Comparison of ENCODE assay signal across 9 cellular contexts in the genomic region with DNA sequence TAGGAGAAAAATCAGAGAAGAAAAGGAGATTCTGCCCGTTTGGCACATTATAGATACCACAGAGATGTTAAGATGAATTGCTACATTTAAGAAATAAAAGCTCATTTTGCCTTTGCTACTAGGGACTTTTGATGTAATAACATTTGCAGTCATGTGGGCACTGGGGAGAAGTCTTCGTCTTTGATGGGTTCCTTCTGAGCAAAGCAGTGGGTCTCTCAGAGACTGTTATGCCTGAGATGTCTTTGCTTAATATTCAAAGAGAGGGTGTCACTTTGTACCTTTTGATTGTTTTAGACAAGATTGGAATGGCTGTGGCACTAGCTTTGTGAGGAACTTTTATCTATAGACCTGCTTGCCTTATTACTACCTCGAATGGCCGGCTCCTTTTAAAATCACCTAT. TPM values are rescaled to one million over a fixed set of nuclear protein-coding genes. Genes with fewer than 3 reads are reported as not detected.
DNase-seq lines count a peak whose midpoint lies in the region; ATAC-seq and TF ChIP-seq lines count a peak whose summit lies in the region.
"Had no signal": no experiment of that assay in that cellular context is flagged by ENCODE, and none has a peak within 500 bp of the region (broad histone marks: within the 10 kb centered on the region; RNA-seq: fewer than 3 reads in every experiment).

No MANE protein-coding gene starts in this region.

- no peak for TF ChIP-seq CTCF in testis (IDR thresholded peaks at IDR 0.05)

- no peaks in the 10 kb centered on the region for H3K9me3 Mint-ChIP-seq in activated CD4-positive, alpha-beta T cell treated with anti-CD3 and anti-CD28 coated beads, Interleukin-2, amount 10 ng/mL, durations not matched to agents 7 days and 5 days
- H3K9me3 Mint-ChIP-seq in memory B cell: no peaks in the 10 kb centered on the region

- CTCF ChIA-PET in activated CD4-positive, alpha-beta T cell treated with anti-CD3 and anti-CD28 coated beads, Interleukin-2, amount 10 ng/mL, durations not matched to agents 7 days and 5 days (lab: Charles Lee): interaction anchor here (1.3 to 4.4 kb wide), 5 partner anchors 13 to 25 kb away, joined by 3 to 27 read pairs (median 5); no protein-coding TSS in a partner anchor

- no peaks in the 10 kb centered on the region for H3K27me3 Mint-ChIP-seq in activated CD4-positive, alpha-beta T cell treated with anti-CD3 and anti-CD28 coated beads, Interleukin-2, amount 10 ng/mL, durations not matched to agents 7 days and 5 days
- no peaks in the 10 kb centered on the region for H3K27me3 Mint-ChIP-seq in memory B cell

- H3K4me1 ChIP-seq in testis: peaks cover 52% of the 10 kb centered on the region

- ATAC-seq in memory B cell (ENCODE audit: low read depth) (no peak), left colon (no peak)

- DNase-seq in activated CD4-positive, alpha-beta T cell treated with anti-CD3 and anti-CD28 coated beads, Interleukin-2, amount 10 ng/mL, durations not matched to agents 7 days and 5 days: no peak
- DNase-seq in activated CD4-positive, alpha-beta T cell treated with anti-CD3 and anti-CD28 coated beads, Interleukin-2, amount 50 U/mL, for 4 hours: no peak
- DNase-seq in memory B cell (ENCODE audit: low spot score in 2 of 2) (no peak), testis (no peak), SKM-1 (lab: John Stamatoyannopoulos, UW; ENCODE audit: unreplicated experiment) (no peak), cerebellar nuclear complex (lab: John Stamatoyannopoulos, UW) (no peak), left colon (no peak)

- no peak for TF ChIP-seq POLR2A in testis (IDR thresholded peaks at IDR 0.05)

- 33 to 37% methylated on average over 4 of the region's 4 CpGs for WGBS in testis, 2 donors

- no peaks in the 10 kb centered on the region for H3K27me3 ChIP-seq in testis

- H3K27ac ChIP-seq in angular gyrus (ENCODE audit: low read depth, low read length) (peak overlapping the region; percentile 68), testis (peak overlapping the region; percentile 78 to 85)

- POLR2A ChIA-PET in activated CD4-positive, alpha-beta T cell treated with anti-CD3 and anti-CD28 coated beads, Interleukin-2, amount 10 ng/mL, durations not matched to agents 7 days and 5 days (lab: Charles Lee): interaction anchor here (0.6 kb wide), 1 partner anchor 412 kb away, joined by 3 read pairs; a partner anchor contains a TSS

- H3K4me3 Mint-ChIP-seq in activated CD4-positive, alpha-beta T cell treated with anti-CD3 and anti-CD28 coated beads, Interleukin-2, amount 10 ng/mL, durations not matched to agents 7 days and 5 days: no peak overlapping the region
- no peak overlapping the region for H3K4me3 Mint-ChIP-seq in memory B cell

- H3K9me3 ChIP-seq in testis: no peaks in the 10 kb centered on the region

- H3K4me3 ChIP-seq in testis: no peak overlapping the region

- peaks cover 15% of the 10 kb centered on the region for H3K36me3 Mint-ChIP-seq in activated CD4-positive, alpha-beta T cell treated with anti-CD3 and anti-CD28 coated beads, Interleukin-2, amount 10 ng/mL, durations not matched to agents 7 days and 5 days (ENCODE audit: low read depth)
- no peaks in the 10 kb centered on the region for H3K36me3 Mint-ChIP-seq in memory B cell

- intact Hi-C loops in testis (cut with DNase I; ENCODE audit: low total_unique reads): no loop called here
- intact Hi-C loops in left colon (cut with DNase I, micrococcal nuclease): no loop called here

- H3K4me1 Mint-ChIP-seq in activated CD4-positive, alpha-beta T cell treated with anti-CD3 and anti-CD28 coated beads, Interleukin-2, amount 10 ng/mL, durations not matched to agents 7 days and 5 days: peaks cover 58% of the 10 kb centered on the region
- H3K4me1 Mint-ChIP-seq in memory B cell: peaks cover 11% of the 10 kb centered on the region

- no peaks in the 10 kb centered on the region for H3K36me3 ChIP-seq in testis (ENCODE audit: low read depth, missing control alignments)

- H3K27ac Mint-ChIP-seq in activated CD4-positive, alpha-beta T cell treated with anti-CD3 and anti-CD28 coated beads, Interleukin-2, amount 10 ng/mL, durations not matched to agents 7 days and 5 days: peak overlapping the region; percentile 68
- H3K27ac Mint-ChIP-seq in memory B cell: peak overlapping the region; percentile 99

RNA-seq across cellular contexts. Expression of a gene that starts 25.0 kb away (rescaled TPM):
- 10 to 100 TPM; 14.6 to 18.4 TPM for total RNA-seq in activated CD4-positive, alpha-beta T cell treated with anti-CD3 and anti-CD28 coated beads, Interleukin-2, amount 10 ng/mL, durations not matched to agents 7 days and 5 days
- total RNA-seq in testis (10 to 100 TPM; 19.1 to 21.1 TPM), left colon (10 to 100 TPM; 20.5 to 26.2 TPM)
- polyA plus RNA-seq in testis (ENCODE audit: insufficient read depth, low read depth, low replicate concordance): 15.0 TPM

RNA-seq across cellular contexts. Expression of a gene that starts 25.9 kb away (rescaled TPM):
- total RNA-seq in activated CD4-positive, alpha-beta T cell treated with anti-CD3 and anti-CD28 coated beads, Interleukin-2, amount 10 ng/mL, durations not matched to agents 7 days and 5 days: 10 to 100 TPM; 13.9 to 14.2 TPM
- total RNA-seq in testis: 10 to 100 TPM; 18.5 to 19.4 TPM
- polyA plus RNA-seq in testis (ENCODE audit: insufficient read depth, low read depth, low replicate concordance): 25.1 TPM
- 10 to 100 TPM in 1 of 2 donors, 1 to 10 TPM in 1; 10.0 to 10.5 TPM for total RNA-seq in left colon

RNA-seq across cellular contexts. Expression of a gene that starts 34.5 kb away (rescaled TPM):
- 10 to 100 TPM; 57.2 to 59.9 TPM for total RNA-seq in activated CD4-positive, alpha-beta T cell treated with anti-CD3 and anti-CD28 coated beads, Interleukin-2, amount 10 ng/mL, durations not matched to agents 7 days and 5 days
- total RNA-seq in testis (10 to 100 TPM; 95.8 to 96.4 TPM), left colon (100 to 1,000 TPM in 1 of 2 donors, 10 to 100 TPM in 1; 84.2 to 113 TPM)
- 53.1 TPM for polyA plus RNA-seq in testis (ENCODE audit: insufficient read depth, low read depth, low replicate concordance)

RNA-seq across cellular contexts. Expression of a gene that starts 56.2 kb away (rescaled TPM):
- not detected for total RNA-seq in activated CD4-positive, alpha-beta T cell treated with anti-CD3 and anti-CD28 coated beads, Interleukin-2, amount 10 ng/mL, durations not matched to agents 7 days and 5 days
- not detected for total RNA-seq in testis
- polyA plus RNA-seq in testis (ENCODE audit: insufficient read depth, low read depth, low replicate concordance): 2.2 TPM
- total RNA-seq in left colon: 100 to 1,000 TPM in 1 of 2 donors, 10 to 100 TPM in 1; 12.3 to 358 TPM
- total RNA-seq: NCI-H460 had no signal
